16 cellular contexts compared by ENCODE assay signal in the genomic region with DNA sequence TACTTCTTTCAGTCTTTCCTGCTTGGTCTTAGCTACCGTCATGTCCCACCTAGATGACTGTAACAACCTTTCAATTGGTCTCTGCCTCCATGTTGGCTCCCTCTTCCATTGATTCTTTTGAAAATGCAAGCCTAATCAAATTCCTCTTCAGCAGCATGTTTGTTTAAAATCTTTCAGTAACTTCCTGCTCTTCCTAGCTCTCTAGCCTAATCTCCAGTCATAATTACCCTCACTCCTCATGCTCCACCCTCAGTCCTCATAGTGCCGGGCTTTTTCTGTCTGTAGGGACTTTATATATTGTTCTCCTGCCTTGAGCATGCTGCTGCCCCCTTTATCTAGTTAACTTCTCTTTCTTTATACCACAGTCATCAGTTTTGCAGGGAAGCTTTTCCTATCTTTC.
"Had no signal": no experiment of that assay in that cellular context is flagged by ENCODE, and none has a peak within 500 bp of the region (broad histone marks: within the 10 kb centered on the region; RNA-seq: fewer than 3 reads in every experiment).

No MANE protein-coding gene starts in this region.

- H3K9me3 Mint-ChIP-seq: activated naive CD8-positive, alpha-beta T cell treated with anti-CD3 and anti-CD28 coated beads for 36 hours; activated T-cell treated with anti-CD3 and anti-CD28 coated beads, Interleukin-2, amount 50 U/mL, for 24 hours had no signal

- DNase-seq: activated CD4-positive, alpha-beta T cell treated with anti-CD3 and anti-CD28 coated beads, Interleukin-2, amount 50 U/mL, for 4 hours; activated CD4-positive, CD25-positive, alpha-beta regulatory T cell; activated CD8-positive, alpha-beta memory T cell treated with anti-CD3 and anti-CD28 coated beads, Interleukin-2, amount 10 ng/mL, durations not matched to agents 7 days and 5 days; activated effector memory CD4-positive, alpha-beta T cell treated with anti-CD3 and anti-CD28 coated beads, Interleukin-2, amount 50 U/mL, for 16 hours; activated naive CD8-positive, alpha-beta T cell treated with anti-CD3 and anti-CD28 coated beads for 36 hours; activated T-cell treated with anti-CD3 and anti-CD28 coated beads, Interleukin-2, amount 50 U/mL, for 24 hours; esophagus squamous epithelium; foreskin melanocyte; heart left ventricle; mammary epithelial cell; ovary; stimulated activated CD4-positive, alpha-beta T cell treated with anti-CD3 and anti-CD28 coated beads, Interleukin-2, amount 100 ng/mL, for 48 hours; stimulated activated naive CD8-positive, alpha-beta T cell treated with anti-CD3 and anti-CD28 coated beads, Interleukin-15, amount 100 ng/mL, for 72 hours had no signal

- H3K27ac Mint-ChIP-seq: activated CD8-positive, alpha-beta memory T cell treated with anti-CD3 and anti-CD28 coated beads, Interleukin-2, amount 10 ng/mL, durations not matched to agents 7 days and 5 days; activated naive CD8-positive, alpha-beta T cell treated with anti-CD3 and anti-CD28 coated beads for 36 hours; activated T-cell treated with anti-CD3 and anti-CD28 coated beads, Interleukin-2, amount 50 U/mL, for 24 hours; stimulated activated naive CD8-positive, alpha-beta T cell treated with anti-CD3 and anti-CD28 coated beads, Interleukin-15, amount 100 ng/mL, for 72 hours had no signal

- ATAC-seq: activated CD8-positive, alpha-beta memory T cell treated with anti-CD3 and anti-CD28 coated beads, Interleukin-2, amount 10 ng/mL, durations not matched to agents 7 days and 5 days; heart left ventricle had no signal

- H3K4me3 Mint-ChIP-seq: activated CD8-positive, alpha-beta memory T cell treated with anti-CD3 and anti-CD28 coated beads, Interleukin-2, amount 10 ng/mL, durations not matched to agents 7 days and 5 days; activated naive CD8-positive, alpha-beta T cell treated with anti-CD3 and anti-CD28 coated beads for 36 hours; activated T-cell treated with anti-CD3 and anti-CD28 coated beads, Interleukin-2, amount 50 U/mL, for 24 hours; stimulated activated naive CD8-positive, alpha-beta T cell treated with anti-CD3 and anti-CD28 coated beads, Interleukin-15, amount 100 ng/mL, for 72 hours had no signal

- H3K27me3 Mint-ChIP-seq: activated CD8-positive, alpha-beta memory T cell treated with anti-CD3 and anti-CD28 coated beads, Interleukin-2, amount 10 ng/mL, durations not matched to agents 7 days and 5 days; activated naive CD8-positive, alpha-beta T cell treated with anti-CD3 and anti-CD28 coated beads for 36 hours; activated T-cell treated with anti-CD3 and anti-CD28 coated beads, Interleukin-2, amount 50 U/mL, for 24 hours; stimulated activated naive CD8-positive, alpha-beta T cell treated with anti-CD3 and anti-CD28 coated beads, Interleukin-15, amount 100 ng/mL, for 72 hours had no signal

- H3K9me3 ChIP-seq: esophagus squamous epithelium, heart left ventricle, ovary, thoracic aorta had no signal

- FAIRE-seq: bronchial epithelial cell, colon had no signal
